Comparison of ENCODE assay signal across 10 cellular contexts in genomic region chr12:94488449-94488848, GRCh38. TPM values are rescaled to one million over a fixed set of nuclear protein-coding genes. Genes with fewer than 3 reads are reported as not detected.
DNase-seq lines count a peak whose midpoint lies in the region; ATAC-seq lines count a peak whose summit lies in the region.
"Had no signal": no experiment of that assay in that cellular context is flagged by ENCODE, and none has a peak within 500 bp of the region (broad histone marks: within the 10 kb centered on the region; RNA-seq: fewer than 3 reads in every experiment).

No MANE protein-coding gene starts in this region.

- no peaks in the 10 kb centered on the region for H3K9me3 Mint-ChIP-seq in activated CD4-positive, alpha-beta memory T cell treated with anti-CD3 and anti-CD28 coated beads, Interleukin-2, amount 10 ng/mL, durations not matched to agents 7 days and 5 days

- CTCF ChIA-PET in activated CD4-positive, alpha-beta memory T cell treated with anti-CD3 and anti-CD28 coated beads, Interleukin-2, amount 10 ng/mL, durations not matched to agents 7 days and 5 days (lab: Charles Lee): interaction anchor here (0.6 kb wide), 1 partner anchor 343 kb away, joined by 3 read pairs; no protein-coding TSS in a partner anchor

- H3K4me3 Mint-ChIP-seq in activated CD4-positive, alpha-beta memory T cell treated with anti-CD3 and anti-CD28 coated beads, Interleukin-2, amount 10 ng/mL, durations not matched to agents 7 days and 5 days: no peak overlapping the region

- no peaks in the 10 kb centered on the region for H3K9me3 ChIP-seq in MG63
- H3K9me3 ChIP-seq: Peyer's patch had no signal

- no peak overlapping the region for H3K27ac Mint-ChIP-seq in activated CD4-positive, alpha-beta memory T cell treated with anti-CD3 and anti-CD28 coated beads, Interleukin-2, amount 10 ng/mL, durations not matched to agents 7 days and 5 days

- DNase-seq in globus pallidus (ENCODE audit: low spot score): peak; percentile 24
- no peak for DNase-seq in sciatic nerve (ENCODE audit: low spot score)
- DNase-seq in activated CD4-positive, alpha-beta memory T cell treated with anti-CD3 and anti-CD28 coated beads, Interleukin-2, amount 10 ng/mL, durations not matched to agents 7 days and 5 days: no peak
- no peak for DNase-seq in MG63
- no peak for DNase-seq in SW 1271 (lab: John Stamatoyannopoulos, UW)
- DNase-seq: DMS79 had no signal

- peaks cover 6% of the 10 kb centered on the region for H3K27me3 Mint-ChIP-seq in activated CD4-positive, alpha-beta memory T cell treated with anti-CD3 and anti-CD28 coated beads, Interleukin-2, amount 10 ng/mL, durations not matched to agents 7 days and 5 days

- H3K36me3 Mint-ChIP-seq in activated CD4-positive, alpha-beta memory T cell treated with anti-CD3 and anti-CD28 coated beads, Interleukin-2, amount 10 ng/mL, durations not matched to agents 7 days and 5 days (ENCODE audit: low read depth): no peaks in the 10 kb centered on the region

- intact Hi-C loops in sciatic nerve (cut with DNase I): no loop called here

- ATAC-seq in GM18870 (IDR thresholded peaks at IDR 0.05; ENCODE audit: unreplicated experiment): peak; percentile 94
- peak; percentile 99 for ATAC-seq in GM21786 (IDR thresholded peaks at IDR 0.05; ENCODE audit: unreplicated experiment)
- peak; percentile 85 for ATAC-seq in HG03469 (IDR thresholded peaks at IDR 0.05; ENCODE audit: unreplicated experiment)
- ATAC-seq in sciatic nerve: no peak

- no peaks in the 10 kb centered on the region for H3K4me1 Mint-ChIP-seq in activated CD4-positive, alpha-beta memory T cell treated with anti-CD3 and anti-CD28 coated beads, Interleukin-2, amount 10 ng/mL, durations not matched to agents 7 days and 5 days

- H3K36me3 ChIP-seq in MG63: no peaks in the 10 kb centered on the region
- H3K36me3 ChIP-seq: Peyer's patch had no signal

- no peak overlapping the region for H3K4me3 ChIP-seq in MG63
- H3K4me3 ChIP-seq: Peyer's patch had no signal

- no peaks in the 10 kb centered on the region; the same call in 1 of the 2 replicates for H3K27me3 ChIP-seq in MG63
- H3K27me3 ChIP-seq: Peyer's patch had no signal

- POLR2A ChIA-PET in activated CD4-positive, alpha-beta memory T cell treated with anti-CD3 and anti-CD28 coated beads, Interleukin-2, amount 10 ng/mL, durations not matched to agents 7 days and 5 days (lab: Charles Lee): no interaction called here

RNA-seq across cellular contexts. Expression of gene CEP83, which starts 28.8 kb away (rescaled TPM):
- 17.6 TPM for total RNA-seq in sciatic nerve
- 10 to 100 TPM; 12.8 to 15.0 TPM for total RNA-seq in activated CD4-positive, alpha-beta memory T cell treated with anti-CD3 and anti-CD28 coated beads, Interleukin-2, amount 10 ng/mL, durations not matched to agents 7 days and 5 days
- 2.1 and 9.3 TPM in 2 replicates for total RNA-seq in MG63 (2014; rRNA removed; shearing (Covaris generic); ENCODE audit: low replicate concordance)
